Comparison of ENCODE assay signal across 28 cellular contexts in the genomic region with DNA sequence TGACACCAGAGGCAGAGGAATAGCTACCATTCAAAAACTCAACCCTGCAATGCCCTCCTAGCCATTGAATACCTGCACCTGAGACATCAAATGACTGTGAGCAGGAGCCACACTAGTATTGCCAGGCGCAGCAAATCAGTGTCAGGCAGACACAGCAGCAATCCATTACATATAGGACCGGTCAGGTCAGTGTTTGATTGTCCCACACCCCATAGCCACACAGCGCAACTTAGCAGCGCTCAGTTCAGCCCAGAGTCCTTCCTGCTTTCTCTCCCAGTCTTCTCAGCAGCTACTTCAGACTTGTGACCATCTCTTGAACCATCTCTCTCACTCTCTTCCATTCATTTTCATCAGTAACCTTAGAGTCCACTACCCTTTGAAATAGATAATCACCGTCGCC.
"Had no signal": no experiment of that assay in that cellular context is flagged by ENCODE, and none has a peak within 500 bp of the region (broad histone marks: within the 10 kb centered on the region; RNA-seq: fewer than 3 reads in every experiment).

No MANE protein-coding gene starts in this region.

- H3K36me3 ChIP-seq: ascending aorta, cardiac muscle cell, MG63, Peyer's patch, SJSA1 had no signal

- H3K27ac ChIP-seq: ascending aorta, cardiac muscle cell, Peyer's patch, SJSA1 had no signal

- H3K9ac ChIP-seq: SK-N-SH had no signal

- FAIRE-seq: TTC549 had no signal

- DNase-seq: activated B cell treated with CpG ODN at 0.5 μM for 24 hours; activated CD4-positive, alpha-beta T cell treated with anti-CD3 and anti-CD28 coated beads for 4 hours; activated CD4-positive, alpha-beta T cell treated with anti-CD3 and anti-CD28 coated beads, Interleukin-2, amount 50 U/mL, for 1 hour; activated CD4-positive, CD25-positive, alpha-beta regulatory T cell treated with anti-CD3 and anti-CD28 coated beads, Interleukin-2, amount 50 U/mL, for 72 hours; activated CD8-positive, alpha-beta memory T cell treated with anti-CD3 and anti-CD28 coated beads, Interleukin-2, amount 50 U/mL, for 4 hours; activated effector memory CD4-positive, alpha-beta T cell treated with Interleukin-2 at 50 U/mL for 16 hours; activated naive CD4-positive, alpha-beta T cell treated with anti-CD3 and anti-CD28 coated beads, Interleukin-2, amount 50 U/mL, for 16 hours; activated naive CD8-positive, alpha-beta T cell treated with anti-CD3 and anti-CD28 coated beads, Interleukin-2, amount 10 ng/mL, durations not matched to agents 7 days and 5 days; activated T-cell treated with anti-CD3 and anti-CD28 coated beads for 4 hours; activated T-cell treated with anti-CD3 and anti-CD28 coated beads, Interleukin-2, amount 50 U/mL, for 4 hours; amygdala; Kasumi-1; KG1; NCI-H1092; NCI-H1436 treated with DMSO at 0.1 percent for 48 hours; NCI-H1694 treated with DMSO at 0.1 percent for 48 hours; NCI-H2029; NCI-H345; NCI-H524 treated with DMSO at 0.1 percent for 48 hours; RPMI8226; SHP77 treated with DMSO at 0.1 percent for 48 hours; SK-N-SH had no signal

- H3K27me3 ChIP-seq: ascending aorta, cardiac muscle cell, MG63, Peyer's patch, SJSA1 had no signal

- H3K9me3 ChIP-seq: ascending aorta, MG63, Peyer's patch, SJSA1, SK-N-SH had no signal

- H3K4me1 ChIP-seq: ascending aorta, SJSA1 had no signal

- H3K4me3 ChIP-seq: ascending aorta, cardiac muscle cell, MG63, Peyer's patch, SJSA1 had no signal

- H3K4me2 ChIP-seq: SK-N-SH had no signal
